12 cellular contexts compared by ENCODE assay signal in the genomic region with DNA sequence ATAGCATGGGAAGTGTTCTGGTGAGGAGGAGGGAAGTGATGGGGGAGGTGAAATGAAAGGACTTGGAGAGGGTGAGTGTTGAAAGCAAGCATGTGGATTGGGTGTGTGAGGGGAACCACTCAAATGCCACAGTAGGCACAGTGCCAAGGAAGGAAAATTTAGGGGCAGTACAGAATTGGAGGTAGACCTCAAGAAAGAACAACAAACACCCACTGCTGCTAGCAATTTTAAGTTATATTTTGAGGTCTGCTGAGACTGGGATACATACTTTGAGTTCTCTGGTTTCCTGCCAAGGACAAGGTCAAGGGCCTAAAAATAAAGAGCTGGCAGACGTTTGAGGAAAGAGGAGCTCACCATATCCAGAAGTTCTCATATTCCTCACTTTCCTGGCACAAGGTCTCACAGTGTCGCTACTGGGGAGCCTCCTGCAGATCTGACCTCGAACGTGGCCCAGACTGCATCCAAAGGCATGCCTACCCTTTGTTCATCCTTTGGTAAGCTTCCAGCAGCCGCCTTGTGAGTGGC.
A peak's percentile ranks its signal among the peaks of the same experiment; 100 is the strongest.
DNase-seq lines count a peak whose midpoint lies in the region; ATAC-seq and TF ChIP-seq lines count a peak whose summit lies in the region.
"Had no signal": no experiment of that assay in that cellular context is flagged by ENCODE, and none has a peak within 500 bp of the region (broad histone marks: within the 10 kb centered on the region; RNA-seq: fewer than 3 reads in every experiment).

No MANE protein-coding gene starts in this region.

- TF ChIP-seq CTCF in AG09319 (IDR thresholded peaks at IDR 0.05; ENCODE audit: low read depth, low read length) (no peak), parathyroid adenoma (IDR thresholded peaks at IDR 0.05) (no peak)

- H2AFZ ChIP-seq in parathyroid adenoma = no peak overlapping the region

- peaks cover 2% of the 10 kb centered on the region for H3K4me1 ChIP-seq in parathyroid adenoma

- H3K9me3 ChIP-seq in parathyroid adenoma (ENCODE audit: control insufficient read depth, low read length) = no peaks in the 10 kb centered on the region

- H3K36me3 ChIP-seq in parathyroid adenoma (ENCODE audit: control insufficient read depth, insufficient read depth, low read length) = no peaks in the 10 kb centered on the region

- ATAC-seq in HG03457 (IDR thresholded peaks at IDR 0.05; ENCODE audit: unreplicated experiment) (no peak), GM21717 (IDR thresholded peaks at IDR 0.05; ENCODE audit: unreplicated experiment) (no peak)
- ATAC-seq: GM12878 had no signal

- H3K4me3 ChIP-seq in parathyroid adenoma (ENCODE audit: low read depth, low read length) = no peak overlapping the region
- H3K4me3 ChIP-seq: GM12878 had no signal

- peak overlapping the region; percentile 7 for H3K27ac ChIP-seq in parathyroid adenoma

- no peak overlapping the region for H3K4me2 ChIP-seq in parathyroid adenoma (ENCODE audit: low read length)

- H3K9ac ChIP-seq in parathyroid adenoma = no peak overlapping the region

- H3K27me3 ChIP-seq in parathyroid adenoma (ENCODE audit: control insufficient read depth, insufficient read depth, low read length) = no peaks in the 10 kb centered on the region

- DNase-seq in AG09319 (ENCODE audit: extremely low read depth, low read depth) (peak; percentile 54), NCI-H2029 (lab: John Stamatoyannopoulos, UW) (peak; percentile 40), fibroblast of gingiva (ENCODE audit: low read depth) (peak; percentile 83), NCI-H82 treated with DMSO at 0.1 percent for 48 hours (lab: John Stamatoyannopoulos, UW; ENCODE audit: unreplicated experiment) (no peak)
- no peak for DNase-seq in activated CD4-positive, alpha-beta T cell treated with anti-CD3 and anti-CD28 coated beads for 4 hours
- DNase-seq: activated CD4-positive, alpha-beta T cell treated with anti-CD3 and anti-CD28 coated beads, Interleukin-2, amount 50 U/mL, for 48 hours; NCI-H1417 treated with DMSO at 0.1 percent for 48 hours; SHP77 treated with DMSO at 0.1 percent for 48 hours had no signal

- H3K79me2 ChIP-seq in parathyroid adenoma = no peaks in the 10 kb centered on the region

Comparison
In these comparisons a context has a peak if more than half of its experiments do, and no peak if none do; other contexts are left out.
1. DNase-seq: peak in AG09319 (single experiment), NCI-H2029 (single experiment) and fibroblast of gingiva (single experiment); none in NCI-H82 treated with DMSO at 0.1 percent for 48 hours (single experiment) and activated CD4-positive, alpha-beta T cell treated with anti-CD3 and anti-CD28 coated beads for 4 hours (0 of 2).